ENCODE assay signal across 27 cellular contexts in genomic region chr21:25127811-25128210, GRCh38.
"Had no signal": no experiment of that assay in that cellular context is flagged by ENCODE, and none has a peak within 500 bp of the region (broad histone marks: within the 10 kb centered on the region; RNA-seq: fewer than 3 reads in every experiment).

No MANE protein-coding gene starts in this region.

- H3K36me3 Mint-ChIP-seq: stimulated activated effector memory CD8-positive, alpha-beta T cell treated with anti-CD3 and anti-CD28 coated beads, Interleukin-12 subunit alpha, Interleukin-12 subunit beta, amount 100 ng/mL, for 72 hours; type B pancreatic cell had no signal

- H3K27ac ChIP-seq: stomach, suprapubic skin, testis, thoracic aorta, thyroid gland, tibial artery, tibial nerve, transverse colon, upper lobe of left lung, upper lobe of right lung, uterus, vagina had no signal

- H3K9me3 Mint-ChIP-seq: stimulated activated naive CD8-positive, alpha-beta T cell treated with anti-CD3 and anti-CD28 coated beads, Interleukin-15, amount 100 ng/mL, for 72 hours; type B pancreatic cell had no signal

- H3K4me3 Mint-ChIP-seq: stimulated activated effector memory CD8-positive, alpha-beta T cell treated with anti-CD3 and anti-CD28 coated beads, Interleukin-12 subunit alpha, Interleukin-12 subunit beta, amount 100 ng/mL, for 72 hours; stimulated activated naive CD8-positive, alpha-beta T cell treated with anti-CD3 and anti-CD28 coated beads, Interleukin-15, amount 100 ng/mL, for 72 hours; stimulated activated naive CD8-positive, alpha-beta T cell treated with anti-CD3 and anti-CD28 coated beads, Interleukin-15, Interleukin-2, amounts not matched to agents 100 ng/mL and 50 ng/mL, for 24 hours; type B pancreatic cell had no signal

- H3K27ac Mint-ChIP-seq: stimulated activated effector memory CD8-positive, alpha-beta T cell treated with anti-CD3 and anti-CD28 coated beads, Interleukin-12 subunit alpha, Interleukin-12 subunit beta, amount 100 ng/mL, for 72 hours; stimulated activated naive CD8-positive, alpha-beta T cell treated with anti-CD3 and anti-CD28 coated beads, Interleukin-15, amount 100 ng/mL, for 72 hours; stimulated activated naive CD8-positive, alpha-beta T cell treated with anti-CD3 and anti-CD28 coated beads, Interleukin-15, Interleukin-2, amounts not matched to agents 100 ng/mL and 50 ng/mL, for 24 hours; type B pancreatic cell had no signal

- H3K4me3 ChIP-seq: stomach, suprapubic skin, testis, thoracic aorta, thyroid gland, tibial artery, tibial nerve, transverse colon, upper lobe of left lung, upper lobe of right lung, uterus, vagina had no signal

- H3K4me1 Mint-ChIP-seq: stimulated activated effector memory CD8-positive, alpha-beta T cell treated with anti-CD3 and anti-CD28 coated beads, Interleukin-12 subunit alpha, Interleukin-12 subunit beta, amount 100 ng/mL, for 72 hours; stimulated activated naive CD8-positive, alpha-beta T cell treated with anti-CD3 and anti-CD28 coated beads, Interleukin-15, amount 100 ng/mL, for 72 hours had no signal

- H3K4me1 ChIP-seq: stomach, suprapubic skin, testis, thyroid gland, tibial artery, tibial nerve, transverse colon, upper lobe of left lung, upper lobe of right lung, uterus, vagina had no signal

- H3K27me3 ChIP-seq: stomach, suprapubic skin, testis, thyroid gland, tibial artery, tibial nerve, transverse colon, upper lobe of left lung, upper lobe of right lung, uterus, vagina had no signal

- H3K36me3 ChIP-seq: stomach, suprapubic skin, thoracic aorta, thyroid gland, tibial artery, tibial nerve, transverse colon, upper lobe of left lung, upper lobe of right lung, uterus, vagina had no signal

- ATAC-seq: stimulated activated effector memory CD8-positive, alpha-beta T cell treated with anti-CD3 and anti-CD28 coated beads, Interleukin-12 subunit alpha, Interleukin-12 subunit beta, amount 100 ng/mL, for 72 hours; stimulated activated naive CD8-positive, alpha-beta T cell treated with anti-CD3 and anti-CD28 coated beads, Interleukin-15, amount 100 ng/mL, for 72 hours; stimulated activated naive CD8-positive, alpha-beta T cell treated with anti-CD3 and anti-CD28 coated beads, Interleukin-15, Interleukin-2, amounts not matched to agents 100 U/mL and 50 U/mL, for 24 hours; upper lobe of right lung had no signal

- DNase-seq: stimulated activated CD4-positive, alpha-beta T cell treated with anti-CD3 and anti-CD28 coated beads, Interleukin-2, amount 100 ng/mL, for 24 hours; stimulated activated CD4-positive, alpha-beta T cell treated with anti-CD3 and anti-CD28 coated beads, Interleukin-2, amount 100 ng/mL, for 48 hours; stimulated activated CD4-positive, alpha-beta T cell treated with anti-CD3 and anti-CD28 coated beads, Interleukin-4, amount 100 ng/mL, for 1 hour; stimulated activated CD4-positive, alpha-beta T cell treated with anti-CD3 and anti-CD28 coated beads, Interleukin-4, amount 100 ng/mL, for 24 hours; stimulated activated CD4-positive, alpha-beta T cell treated with anti-CD3 and anti-CD28 coated beads, Interleukin-4, amount 100 ng/mL, for 4 hours; stimulated activated CD8-positive, alpha-beta memory T cell treated with anti-CD3 and anti-CD28 coated beads, Interleukin-4, amount 100 ng/mL, for 48 hours; stimulated activated naive CD4-positive, alpha-beta T cell; stimulated activated naive CD4-positive, alpha-beta T cell treated with Interleukin-2 at 50 U/mL for 16 hours; stimulated activated naive CD8-positive, alpha-beta T cell treated with anti-CD3 and anti-CD28 coated beads, Interleukin-15, amount 100 ng/mL, for 72 hours; stimulated activated naive CD8-positive, alpha-beta T cell treated with anti-CD3 and anti-CD28 coated beads, Interleukin-15, Interleukin-2, amounts not matched to agents 100 U/mL and 50 U/mL, for 24 hours; stomach; substantia nigra; testis; thyroid gland; tibial artery; transverse colon; trophoblast cell; upper lobe of left lung; upper lobe of right lung; uterus had no signal

- H3K27me3 Mint-ChIP-seq: stimulated activated naive CD8-positive, alpha-beta T cell treated with anti-CD3 and anti-CD28 coated beads, Interleukin-15, amount 100 ng/mL, for 72 hours; stimulated activated naive CD8-positive, alpha-beta T cell treated with anti-CD3 and anti-CD28 coated beads, Interleukin-15, Interleukin-2, amounts not matched to agents 100 ng/mL and 50 ng/mL, for 24 hours; type B pancreatic cell had no signal

- H3K9me3 ChIP-seq: suprapubic skin, testis, thoracic aorta, thyroid gland, tibial artery, tibial nerve, transverse colon, upper lobe of left lung, upper lobe of right lung, uterus, vagina had no signal
